ENCODE assay signal across 18 cellular contexts in genomic region chr4:38461342-38461741, GRCh38.
"Had no signal": no experiment of that assay in that cellular context is flagged by ENCODE, and none has a peak within 500 bp of the region (broad histone marks: within the 10 kb centered on the region; RNA-seq: fewer than 3 reads in every experiment).

No MANE protein-coding gene starts in this region.

- DNase-seq: activated CD4-positive, alpha-beta T cell treated with anti-CD3 and anti-CD28 coated beads, Interleukin-2, amount 50 U/mL, for 1 hour; activated naive CD4-positive, alpha-beta T cell treated with anti-CD3 and anti-CD28 coated beads, Interleukin-2, amount 10 ng/mL, durations not matched to agents 7 days and 5 days; foreskin keratinocyte; islet precursor cell; mammary epithelial cell; mucosa of descending colon; naive thymus-derived CD8-positive, alpha-beta T cell; stimulated activated CD4-positive, alpha-beta T cell treated with anti-CD3 and anti-CD28 coated beads, Interleukin-2, amount 100 ng/mL, for 24 hours; stimulated activated naive CD4-positive, alpha-beta T cell treated with Interleukin-2 at 50 U/mL for 16 hours; upper lobe of right lung had no signal

- H3K27me3 Mint-ChIP-seq: central memory CD8-positive, alpha-beta T cell; naive thymus-derived CD8-positive, alpha-beta T cell; progenitor cell of endocrine pancreas had no signal

- H3K27ac ChIP-seq: foreskin keratinocyte, upper lobe of right lung had no signal

- H3K36me3 Mint-ChIP-seq: activated naive CD4-positive, alpha-beta T cell treated with anti-CD3 and anti-CD28 coated beads, Interleukin-2, amount 10 ng/mL, durations not matched to agents 7 days and 5 days; naive thymus-derived CD8-positive, alpha-beta T cell had no signal

- ATAC-seq: esophagus mucosa; foreskin keratinocyte; left lobe of liver; mucosa of descending colon; naive thymus-derived CD8-positive, alpha-beta T cell; sciatic nerve; upper lobe of right lung had no signal

- H3K4me3 Mint-ChIP-seq: activated naive CD4-positive, alpha-beta T cell treated with anti-CD3 and anti-CD28 coated beads, Interleukin-2, amount 10 ng/mL, durations not matched to agents 7 days and 5 days; central memory CD8-positive, alpha-beta T cell; naive thymus-derived CD8-positive, alpha-beta T cell; T-helper 1 cell treated with Interleukin-12 subunit alpha and Interleukin-12 subunit beta and Interleukin-4 antibody, amounts not matched to agents 30 μg/mL and 1 μg/mL, for 36 hours had no signal

- H3K9me3 Mint-ChIP-seq: activated T-helper 2 cell treated with anti-CD3 and anti-CD28 coated beads, Interferon-gamma antibody, Interleukin-2, Interleukin-4, amounts not matched to agents 10 μg/mL and 5 μg/mL and 100 μg/mL, durations not matched to agents 14 hours and 24 hours and 36 hours; central memory CD8-positive, alpha-beta T cell; T-helper 1 cell treated with Interleukin-12 subunit alpha and Interleukin-12 subunit beta and Interleukin-4 antibody, amounts not matched to agents 30 μg/mL and 1 μg/mL, for 36 hours had no signal

- H3K9me3 ChIP-seq: mucosa of descending colon, upper lobe of right lung had no signal

- H3K27ac Mint-ChIP-seq: activated naive CD4-positive, alpha-beta T cell treated with anti-CD3 and anti-CD28 coated beads, Interleukin-2, amount 10 ng/mL, durations not matched to agents 7 days and 5 days; activated T-helper 2 cell treated with anti-CD3 and anti-CD28 coated beads, Interferon-gamma antibody, Interleukin-2, Interleukin-4, amounts not matched to agents 10 μg/mL and 5 μg/mL and 100 μg/mL, durations not matched to agents 14 hours and 24 hours and 36 hours; progenitor cell of endocrine pancreas; T-helper 1 cell treated with Interleukin-12 subunit alpha and Interleukin-12 subunit beta and Interleukin-4 antibody, amounts not matched to agents 30 μg/mL and 1 μg/mL, for 36 hours had no signal

- H3K4me1 ChIP-seq: foreskin keratinocyte, upper lobe of right lung had no signal

- FAIRE-seq: endometrium had no signal

- H3K36me3 ChIP-seq: upper lobe of right lung had no signal

- H3K27me3 ChIP-seq: upper lobe of right lung had no signal

- H3K4me3 ChIP-seq: mucosa of descending colon, upper lobe of right lung had no signal
